In genomic region chr17:43816336-43817320, GRCh38 we compare ENCODE assay signal across 1 cellular context.
TF ChIP-seq lines count a peak whose summit lies in the region.

No MANE protein-coding gene starts in this region.

TF ChIP-seq in K562, 482 proteins besides CTCF, POLR2A, EP300 and RAD21:
- TF ChIP-seq POLR2G (IDR thresholded peaks at IDR 0.05; ENCODE audit: low read depth, low read length) (0 out of 2 replicates have a peak, but pooled peaks have one; percentile 21), ZBTB8A (IDR thresholded peaks at IDR 0.05; ENCODE audit: partially characterized antibody) (no peak), MAFK (IDR thresholded peaks at IDR 0.05; ENCODE audit: low read length) (no peak)
